27 cellular contexts compared by ENCODE assay signal in the genomic region with DNA sequence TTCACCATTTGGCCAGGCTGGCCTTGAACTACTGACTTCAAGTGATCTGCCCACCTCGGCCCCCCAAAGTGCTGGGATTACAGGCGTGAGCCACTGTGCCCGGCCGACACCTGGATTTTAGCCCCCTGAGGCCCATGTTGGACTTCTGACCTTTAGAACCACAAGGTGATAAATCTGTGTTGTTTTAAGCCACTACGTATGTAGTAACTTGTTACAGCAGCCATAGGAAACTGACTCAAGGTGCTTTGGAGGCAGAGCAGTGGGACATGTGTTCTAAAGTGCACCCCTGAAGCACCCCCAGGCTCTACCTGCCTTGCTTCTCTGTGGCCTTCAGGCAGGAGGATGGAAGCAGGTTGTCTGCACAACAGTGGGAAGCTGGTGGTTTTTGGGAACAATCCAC.
DNase-seq lines count a peak whose midpoint lies in the region; ATAC-seq, FAIRE-seq and TF ChIP-seq lines count a peak whose summit lies in the region.
"Had no signal": no experiment of that assay in that cellular context is flagged by ENCODE, and none has a peak within 500 bp of the region (broad histone marks: within the 10 kb centered on the region; RNA-seq: fewer than 3 reads in every experiment).

No MANE protein-coding gene starts in this region.

- no peak for TF ChIP-seq RAD21 in HepG2 (CRISPR knock-in tag; IDR thresholded peaks at IDR 0.05)

- H3K27ac ChIP-seq in HepG2 (ENCODE audit: extremely low read length, insufficient read depth, low read length) (no peak overlapping the region), right lobe of liver (no peak overlapping the region), neural progenitor cell (no peak overlapping the region), mammary epithelial cell (ENCODE audit: insufficient read depth, low read depth, low read length) (no peak overlapping the region)
- H3K27ac ChIP-seq: 22Rv1; A549; BLaER1 treated with 17β-estradiol and CSF1 and Interleukin-3, amounts not matched to agents 10 nM and 100 nM; C4-2B had no signal

- DNase-seq in Right ventricle myocardium inferior (ENCODE audit: missing footprints) (peak; percentile 63), cardiac septum (ENCODE audit: low spot score) (no peak), HepG2 (ENCODE audit: low spot score) (no peak), right lobe of liver (no peak), neural progenitor cell (ENCODE audit: low spot score) (no peak), islet precursor cell (no peak), mammary epithelial cell (no peak)
- DNase-seq: AML-193; Caco-2; Calu3; CD4-positive, alpha-beta T cell; CD8-positive, alpha-beta T cell; DMS53; DMS79; DND-41; EL; GDM1 had no signal

- dilution Hi-C loops in mammary epithelial cell (cut with HindIII; ENCODE audit: low sequenced_read_pairs) = no loop called here

- whole genome bisulfite sequencing in HepG2 (ENCODE audit: low lambda C conversion rate) = 0% methylated on average over 4 of the region's 5 CpGs
- WGBS in right lobe of liver (ENCODE audit: insufficient coverage, low coverage, low lambda C conversion rate, missing lambda C conversion rate) = 60% methylated on average over 5 of the region's 5 CpGs
- WGBS in mammary epithelial cell (ENCODE audit: low coverage, missing lambda C conversion rate) = 77% methylated on average over 5 of the region's 5 CpGs

- H3K9me3 Mint-ChIP-seq in neural progenitor cell = no peaks in the 10 kb centered on the region
- H3K9me3 Mint-ChIP-seq: CD4-positive, alpha-beta T cell; CD8-positive, alpha-beta T cell had no signal

- POLR2A ChIA-PET in HepG2 (lab: Yijun Ruan, JAX) = no interaction called here

- TF ChIP-seq CTCF in HepG2 (CRISPR knock-in tag; IDR thresholded peaks at IDR 0.05) (no peak), right lobe of liver (IDR thresholded peaks at IDR 0.05) (no peak), neural progenitor cell (IDR thresholded peaks at IDR 0.05) (no peak), mammary epithelial cell (conservative IDR thresholded peaks at IDR 0.05 in 1 of 2, IDR thresholded peaks at IDR 0.05 in 1 of 2; ENCODE audit: extremely low read depth in 1 of 2, insufficient read depth in 1 of 2, low read depth in 1 of 2, low read length in 2 of 2) (no peak)

- H3K27ac Mint-ChIP-seq in neural progenitor cell = peak overlapping the region; percentile 85
- H3K27ac Mint-ChIP-seq: B cell; CD4-positive, alpha-beta T cell; CD8-positive, alpha-beta T cell had no signal

- no peak overlapping the region for H3K4me3 Mint-ChIP-seq in neural progenitor cell
- H3K4me3 Mint-ChIP-seq: B cell; CD4-positive, alpha-beta T cell; CD8-positive, alpha-beta T cell had no signal

- H3K4me3 ChIP-seq in HepG2 (replicated peaks in 1 of 3; ENCODE audit: insufficient read depth in 1 of 3, low read depth in 2 of 3, low read length in 3 of 3) (no peak overlapping the region), right lobe of liver (no peak overlapping the region), neural progenitor cell (no peak overlapping the region), mammary epithelial cell (replicated peaks in 1 of 3; ENCODE audit: insufficient read depth in 1 of 3, low read depth in 2 of 3, low read length in 3 of 3) (no peak overlapping the region)
- H3K4me3 ChIP-seq: A549; BLaER1 treated with 17β-estradiol and CSF1 and Interleukin-3, amounts not matched to agents 10 nM and 100 nM; GM12878 had no signal

- peaks cover 7% of the 10 kb centered on the region for H3K4me1 ChIP-seq in HepG2 (ENCODE audit: insufficient read depth, low read length)
- H3K4me1 ChIP-seq in right lobe of liver = no peaks in the 10 kb centered on the region
- H3K4me1 ChIP-seq in neural progenitor cell = peaks cover 50% of the 10 kb centered on the region
- peaks cover 21% of the 10 kb centered on the region for H3K4me1 ChIP-seq in mammary epithelial cell (ENCODE audit: insufficient read depth, low read length)
- H3K4me1 ChIP-seq: A549 had no signal

- TF ChIP-seq POLR2A in HepG2 (IDR thresholded peaks at IDR 0.05; ENCODE audit: insufficient read depth in 1 of 2, low read depth in 2 of 2, low read length in 2 of 2) (no peak), right lobe of liver (IDR thresholded peaks at IDR 0.05) (no peak)

- peaks cover 4 to 41% of the 10 kb centered on the region in 2 experiments for H3K27me3 ChIP-seq in HepG2 (ENCODE audit: control insufficient read depth in 1 of 2, insufficient read depth in 2 of 2, low read length in 2 of 2)
- H3K27me3 ChIP-seq in right lobe of liver = no peaks in the 10 kb centered on the region
- H3K27me3 ChIP-seq in neural progenitor cell = no peaks in the 10 kb centered on the region
- H3K27me3 ChIP-seq in mammary epithelial cell (ENCODE audit: insufficient read depth, low read length) = no peaks in the 10 kb centered on the region
- H3K27me3 ChIP-seq: BLaER1 treated with 17β-estradiol and CSF1 and Interleukin-3, amounts not matched to agents 10 nM and 100 nM had no signal

- peaks cover 11% of the 10 kb centered on the region for H3K27me3 Mint-ChIP-seq in neural progenitor cell (ENCODE audit: insufficient read depth, low read depth)

- H3K9ac ChIP-seq in HepG2 (ENCODE audit: insufficient read depth, low read depth, low read length) (no peak overlapping the region), neural progenitor cell (no peak overlapping the region), mammary epithelial cell (ENCODE audit: insufficient read depth, low read length) (no peak overlapping the region)
- H3K9ac ChIP-seq: BLaER1 treated with 17β-estradiol and CSF1 and Interleukin-3, amounts not matched to agents 10 nM and 100 nM had no signal

- intact Hi-C loops in Right ventricle myocardium inferior (cut with DNase I) = no loop called here
- intact Hi-C loops in cardiac septum (cut with DNase I) = no loop called here
- intact Hi-C loops in HepG2 (cut with micrococcal nuclease; ENCODE audit: unreplicated experiment) = no loop called here
- intact Hi-C loops in right lobe of liver (cut with DNase I) = no loop called here
- intact Hi-C loops in mammary epithelial cell (cut with micrococcal nuclease) = loop anchor here (2.0 kb wide), 1 partner anchor 38 kb away; no protein-coding TSS in a partner anchor

- FAIRE-seq in HepG2 (lab: Jason Lieb, UNC) = no peak
- FAIRE-seq: A549, D721Med, GM12878, GM12892, GM18507, GM19239 had no signal

- CTCF ChIA-PET in HepG2 (lab: Yijun Ruan, JAX; ENCODE audit: low intra/inter-chr PET ratio, low total read pairs) (no interaction called here), mammary epithelial cell (lab: Charles Lee; ENCODE audit: low non-redundant PET) (no interaction called here)

- ATAC-seq in Right ventricle myocardium inferior (no peak), HepG2 (no peak), right lobe of liver (no peak)
- ATAC-seq: A549; CD8-positive, alpha-beta T cell; GM12878 had no signal

- H3K9me3 ChIP-seq in HepG2 (ENCODE audit: low read length) (no peaks in the 10 kb centered on the region), right lobe of liver (no peaks in the 10 kb centered on the region), neural progenitor cell (ENCODE audit: low read depth) (no peaks in the 10 kb centered on the region), mammary epithelial cell (replicated peaks; ENCODE audit: insufficient read depth, low read length) (no peaks in the 10 kb centered on the region)
- H3K9me3 ChIP-seq: A549; BLaER1 treated with 17β-estradiol and CSF1 and Interleukin-3, amounts not matched to agents 10 nM and 100 nM; Caco-2 had no signal

- peaks cover 38% of the 10 kb centered on the region for H3F3A ChIP-seq in neural progenitor cell (ENCODE audit: low read depth)

- H3K4me1 Mint-ChIP-seq in neural progenitor cell = peaks cover 72% of the 10 kb centered on the region

- no peaks in the 10 kb centered on the region for H3K36me3 Mint-ChIP-seq in neural progenitor cell
- H3K36me3 Mint-ChIP-seq: CD8-positive, alpha-beta T cell had no signal

- H2AFZ ChIP-seq in HepG2 (ENCODE audit: low read length) (no peak overlapping the region), neural progenitor cell (replicated peaks) (no peak overlapping the region), mammary epithelial cell (ENCODE audit: low read depth, low read length) (no peak overlapping the region)

- H3K36me3 ChIP-seq in HepG2 (replicated peaks in 1 of 2; ENCODE audit: control insufficient read depth in 1 of 2, insufficient read depth in 2 of 2, low read length in 2 of 2) = no peaks in the 10 kb centered on the region
- no peaks in the 10 kb centered on the region for H3K36me3 ChIP-seq in right lobe of liver
- no peaks in the 10 kb centered on the region for H3K36me3 ChIP-seq in neural progenitor cell
- H3K36me3 ChIP-seq in mammary epithelial cell (ENCODE audit: insufficient read depth, low read length) = no peaks in the 10 kb centered on the region
- H3K36me3 ChIP-seq: BLaER1 treated with 17β-estradiol and CSF1 and Interleukin-3, amounts not matched to agents 10 nM and 100 nM had no signal

- BruUV-seq in HepG2 (replicated peaks; lab: Mats Ljungman, UMichigan) (no TSS peak), mammary epithelial cell (replicated peaks; lab: Mats Ljungman, UMichigan) (no TSS peak)

- H3K4me2 ChIP-seq in HepG2 (ENCODE audit: low read depth, low read length) (no peak overlapping the region), neural progenitor cell (no peak overlapping the region), mammary epithelial cell (ENCODE audit: insufficient read depth, low read depth, low read length) (no peak overlapping the region)
- H3K4me2 ChIP-seq: A549; BLaER1 treated with 17β-estradiol and CSF1 and Interleukin-3, amounts not matched to agents 10 nM and 100 nM had no signal

- in situ Hi-C loops in HepG2 (cut with HindIII; ENCODE audit: extremely low pct_ligation_motif_present, low pct_unique_long_range_greater_than_20kb) (no loop called here), mammary epithelial cell (cut with MboI; ENCODE audit: low sequenced_read_pairs in 2 of 2) (no loop called here)

- TF ChIP-seq EP300 in HepG2 (IDR thresholded peaks at IDR 0.05; ENCODE audit: low read depth in 2 of 2, low read length in 2 of 2) = no peak
- TF ChIP-seq EP300 in HepG2 (CRISPR knock-in tag; IDR thresholded peaks at IDR 0.05; ENCODE audit: borderline replicate concordance) = no peak

- H4K20me1 ChIP-seq in HepG2 (ENCODE audit: insufficient read depth, low read length) = no peaks in the 10 kb centered on the region
- H4K20me1 ChIP-seq in neural progenitor cell (ENCODE audit: low read depth) = no peaks in the 10 kb centered on the region
- no peaks in the 10 kb centered on the region for H4K20me1 ChIP-seq in mammary epithelial cell (ENCODE audit: insufficient read depth, low read length)
- H4K20me1 ChIP-seq: BLaER1 treated with 17β-estradiol and CSF1 and Interleukin-3, amounts not matched to agents 10 nM and 100 nM had no signal

- no peaks in the 10 kb centered on the region for H3K79me2 ChIP-seq in HepG2 (ENCODE audit: insufficient read depth, low read length)
- no peaks in the 10 kb centered on the region for H3K79me2 ChIP-seq in neural progenitor cell (ENCODE audit: low read depth)
- no peaks in the 10 kb centered on the region for H3K79me2 ChIP-seq in mammary epithelial cell (ENCODE audit: insufficient read depth, low read length)

TF ChIP-seq in HepG2, 621 proteins besides CTCF, POLR2A, EP300 and RAD21 (continues in another document):
- TF ChIP-seq ZNF260 (CRISPR knock-in tag; IDR thresholded peaks at IDR 0.05; ENCODE audit: borderline replicate concordance, low read depth) (no peak), PAX8 (CRISPR knock-in tag; IDR thresholded peaks at IDR 0.05; ENCODE audit: borderline replicate concordance) (no peak)
